Comparison of ENCODE assay signal across 10 cellular contexts in genomic region chr3:189305412-189305811, GRCh38.
DNase-seq lines count a peak whose midpoint lies in the region; ATAC-seq and TF ChIP-seq lines count a peak whose summit lies in the region.
"Had no signal": no experiment of that assay in that cellular context is flagged by ENCODE, and none has a peak within 500 bp of the region (broad histone marks: within the 10 kb centered on the region; RNA-seq: fewer than 3 reads in every experiment).

No MANE protein-coding gene starts in this region.

- CTCF ChIA-PET in activated CD8-positive, alpha-beta memory T cell treated with anti-CD3 and anti-CD28 coated beads, Interleukin-2, amount 10 ng/mL, durations not matched to agents 7 days and 5 days (lab: Charles Lee): interaction anchor here (0.6 to 1.9 kb wide), 4 partner anchors 15 to 89 kb away, joined by 3 to 6 read pairs (median 4); no protein-coding TSS in a partner anchor

- H3K9me3 ChIP-seq in ascending aorta (no peaks in the 10 kb centered on the region), tibial artery (no peaks in the 10 kb centered on the region)

- H3K4me1 Mint-ChIP-seq in activated CD8-positive, alpha-beta memory T cell treated with anti-CD3 and anti-CD28 coated beads, Interleukin-2, amount 10 ng/mL, durations not matched to agents 7 days and 5 days: peaks cover 38% of the 10 kb centered on the region

- no peak for DNase-seq in activated CD8-positive, alpha-beta memory T cell treated with anti-CD3 and anti-CD28 coated beads, Interleukin-2, amount 10 ng/mL, durations not matched to agents 7 days and 5 days
- no peak for DNase-seq in activated CD8-positive, alpha-beta memory T cell treated with anti-CD3 and anti-CD28 coated beads for 24 hours
- DNase-seq in ascending aorta (ENCODE audit: low spot score in 2 of 2) (no peak), tibial artery (no peak), NCI-H2196 (lab: John Stamatoyannopoulos, UW; ENCODE audit: unreplicated experiment) (no peak), cerebellum (ENCODE audit: low spot score) (no peak), CD1c-positive myeloid dendritic cell (ENCODE audit: extremely low spot score) (no peak)
- DNase-seq: NCI-H446 had no signal

- H3K36me3 Mint-ChIP-seq in activated CD8-positive, alpha-beta memory T cell treated with anti-CD3 and anti-CD28 coated beads, Interleukin-2, amount 10 ng/mL, durations not matched to agents 7 days and 5 days: peaks cover 2% of the 10 kb centered on the region
- H3K36me3 Mint-ChIP-seq: natural killer cell treated with Interleukin-12 subunit alpha and Interleukin-12 subunit beta and Interleukin-15 and Interleukin-18, amount 100 ng/mL, for 72 hours had no signal

- H3K27me3 Mint-ChIP-seq in activated CD8-positive, alpha-beta memory T cell treated with anti-CD3 and anti-CD28 coated beads, Interleukin-2, amount 10 ng/mL, durations not matched to agents 7 days and 5 days: no peaks in the 10 kb centered on the region

- peaks cover 3 to 12% of the 10 kb centered on the region in 2 donors for H3K4me1 ChIP-seq in ascending aorta
- peaks cover 0 to 34% (median 11%) of the 10 kb centered on the region in 4 donors for H3K4me1 ChIP-seq in tibial artery

- H3K27ac ChIP-seq in ascending aorta: peak overlapping the region; percentile 68 to 73
- H3K27ac ChIP-seq in tibial artery: peak overlapping the region; percentile 64 to 68

- H3K9me3 Mint-ChIP-seq in activated CD8-positive, alpha-beta memory T cell treated with anti-CD3 and anti-CD28 coated beads, Interleukin-2, amount 10 ng/mL, durations not matched to agents 7 days and 5 days (ENCODE audit: low read depth): peaks cover 2% of the 10 kb centered on the region
- H3K9me3 Mint-ChIP-seq: natural killer cell treated with Interleukin-12 subunit alpha and Interleukin-12 subunit beta and Interleukin-15 and Interleukin-18, amount 100 ng/mL, for 72 hours had no signal

- no peak overlapping the region for H3K4me3 ChIP-seq in ascending aorta
- H3K4me3 ChIP-seq in tibial artery: no peak overlapping the region

- H3K27ac Mint-ChIP-seq in activated CD8-positive, alpha-beta memory T cell treated with anti-CD3 and anti-CD28 coated beads, Interleukin-2, amount 10 ng/mL, durations not matched to agents 7 days and 5 days: peak overlapping the region; percentile 80

- intact Hi-C loops in ascending aorta (cut with DNase I) (no loop called here), tibial artery (cut with DNase I; ENCODE audit: low total_unique reads) (no loop called here)

- ATAC-seq in activated CD8-positive, alpha-beta memory T cell treated with anti-CD3 and anti-CD28 coated beads, Interleukin-2, amount 10 ng/mL, durations not matched to agents 7 days and 5 days: peak; percentile 79
- peak; percentile 62 for ATAC-seq in HG02973 (IDR thresholded peaks at IDR 0.05; ENCODE audit: unreplicated experiment)

- H3K36me3 ChIP-seq in ascending aorta: no peaks in the 10 kb centered on the region
- no peaks in the 10 kb centered on the region for H3K36me3 ChIP-seq in tibial artery

- TF ChIP-seq CTCF in ascending aorta (IDR thresholded peaks at IDR 0.05): no peak
- TF ChIP-seq CTCF in tibial artery (IDR thresholded peaks at IDR 0.05): no peak

- no peaks in the 10 kb centered on the region for H3K27me3 ChIP-seq in ascending aorta
- no peaks in the 10 kb centered on the region for H3K27me3 ChIP-seq in tibial artery

- H3K4me3 Mint-ChIP-seq in activated CD8-positive, alpha-beta memory T cell treated with anti-CD3 and anti-CD28 coated beads, Interleukin-2, amount 10 ng/mL, durations not matched to agents 7 days and 5 days: peak overlapping the region; percentile 37
- H3K4me3 Mint-ChIP-seq: natural killer cell treated with Interleukin-12 subunit alpha and Interleukin-12 subunit beta and Interleukin-15 and Interleukin-18, amount 100 ng/mL, for 72 hours had no signal
